ENCODE assay signal across 1 cellular context in the genomic region with DNA sequence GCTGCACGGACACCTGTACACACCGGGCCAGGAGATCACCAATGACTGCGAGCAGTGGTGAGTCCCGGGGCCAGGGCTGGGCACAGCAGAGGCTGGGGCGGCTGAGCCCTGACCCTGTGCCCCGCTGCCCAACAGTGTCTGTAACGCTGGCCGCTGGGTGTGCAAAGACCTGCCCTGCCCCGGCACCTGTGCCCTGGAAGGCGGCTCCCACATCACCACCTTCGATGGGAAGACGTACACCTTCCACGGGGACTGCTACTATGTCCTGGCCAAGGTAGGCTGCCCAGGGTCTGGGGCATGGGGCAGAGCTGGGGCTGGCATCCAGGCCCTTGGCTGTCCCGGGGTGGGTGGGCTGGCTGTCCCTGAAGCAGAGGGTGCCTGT.
TF ChIP-seq lines count a peak whose summit lies in the region.

No MANE protein-coding gene starts in this region.

TF ChIP-seq in HCT116, 20 proteins besides CTCF, POLR2A, EP300 and RAD21 (continued from another document):
- TF ChIP-seq, protein P1, sequence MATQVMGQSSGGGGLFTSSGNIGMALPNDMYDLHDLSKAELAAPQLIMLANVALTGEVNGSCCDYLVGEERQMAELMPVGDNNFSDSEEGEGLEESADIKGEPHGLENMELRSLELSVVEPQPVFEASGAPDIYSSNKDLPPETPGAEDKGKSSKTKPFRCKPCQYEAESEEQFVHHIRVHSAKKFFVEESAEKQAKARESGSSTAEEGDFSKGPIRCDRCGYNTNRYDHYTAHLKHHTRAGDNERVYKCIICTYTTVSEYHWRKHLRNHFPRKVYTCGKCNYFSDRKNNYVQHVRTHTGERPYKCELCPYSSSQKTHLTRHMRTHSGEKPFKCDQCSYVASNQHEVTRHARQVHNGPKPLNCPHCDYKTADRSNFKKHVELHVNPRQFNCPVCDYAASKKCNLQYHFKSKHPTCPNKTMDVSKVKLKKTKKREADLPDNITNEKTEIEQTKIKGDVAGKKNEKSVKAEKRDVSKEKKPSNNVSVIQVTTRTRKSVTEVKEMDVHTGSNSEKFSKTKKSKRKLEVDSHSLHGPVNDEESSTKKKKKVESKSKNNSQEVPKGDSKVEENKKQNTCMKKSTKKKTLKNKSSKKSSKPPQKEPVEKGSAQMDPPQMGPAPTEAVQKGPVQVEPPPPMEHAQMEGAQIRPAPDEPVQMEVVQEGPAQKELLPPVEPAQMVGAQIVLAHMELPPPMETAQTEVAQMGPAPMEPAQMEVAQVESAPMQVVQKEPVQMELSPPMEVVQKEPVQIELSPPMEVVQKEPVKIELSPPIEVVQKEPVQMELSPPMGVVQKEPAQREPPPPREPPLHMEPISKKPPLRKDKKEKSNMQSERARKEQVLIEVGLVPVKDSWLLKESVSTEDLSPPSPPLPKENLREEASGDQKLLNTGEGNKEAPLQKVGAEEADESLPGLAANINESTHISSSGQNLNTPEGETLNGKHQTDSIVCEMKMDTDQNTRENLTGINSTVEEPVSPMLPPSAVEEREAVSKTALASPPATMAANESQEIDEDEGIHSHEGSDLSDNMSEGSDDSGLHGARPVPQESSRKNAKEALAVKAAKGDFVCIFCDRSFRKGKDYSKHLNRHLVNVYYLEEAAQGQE (IDR thresholded peaks at IDR 0.05; ENCODE audit: low read depth) = no peak
- TF ChIP-seq CBX3 (IDR thresholded peaks at IDR 0.05; ENCODE audit: low read depth) = no peak
- TF ChIP-seq, protein P2, sequence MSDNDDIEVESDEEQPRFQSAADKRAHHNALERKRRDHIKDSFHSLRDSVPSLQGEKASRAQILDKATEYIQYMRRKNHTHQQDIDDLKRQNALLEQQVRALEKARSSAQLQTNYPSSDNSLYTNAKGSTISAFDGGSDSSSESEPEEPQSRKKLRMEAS (IDR thresholded peaks at IDR 0.05) = no peak
- TF ChIP-seq JUND (IDR thresholded peaks at IDR 0.05) = no peak
- TF ChIP-seq ZFX (IDR thresholded peaks at IDR 0.05) = no peak
- no peak for TF ChIP-seq ZNF274 (IDR thresholded peaks at IDR 0.05; ENCODE audit: low read depth, low read length)
